ENCODE assay signal across 12 cellular contexts in genomic region chr2:237557633-237558015, GRCh38. TPM values are rescaled to one million over a fixed set of nuclear protein-coding genes. Genes with fewer than 3 reads are reported as not detected.
DNase-seq lines count a peak whose midpoint lies in the region; ATAC-seq and TF ChIP-seq lines count a peak whose summit lies in the region.
"Had no signal": no experiment of that assay in that cellular context is flagged by ENCODE, and none has a peak within 500 bp of the region (broad histone marks: within the 10 kb centered on the region; RNA-seq: fewer than 3 reads in every experiment).

No MANE protein-coding gene starts in this region.

- TF ChIP-seq CTCF in heart right ventricle (IDR thresholded peaks at IDR 0.05) (no peak), uterus (IDR thresholded peaks at IDR 0.05) (no peak)

- H3K4me3 ChIP-seq in heart right ventricle: no peak overlapping the region
- H3K4me3 ChIP-seq in uterus: no peak overlapping the region
- H3K4me3 ChIP-seq: GM23248, smooth muscle cell had no signal

- H3K27ac ChIP-seq in heart right ventricle (no peak overlapping the region), uterus (peak overlapping the region; percentile 49 to 77)
- H3K27ac ChIP-seq: GM23248 had no signal

- no peak for TF ChIP-seq POLR2A in uterus (IDR thresholded peaks at IDR 0.05)

- no peak for ATAC-seq in Right ventricle myocardium superior (ENCODE audit: poor library complexity)
- ATAC-seq in heart right ventricle: no peak
- peak; percentile 19 for ATAC-seq in HG02588 (IDR thresholded peaks at IDR 0.05; ENCODE audit: unreplicated experiment)
- peak; percentile 14 for ATAC-seq in HG03457 (IDR thresholded peaks at IDR 0.05; ENCODE audit: unreplicated experiment)
- no peak for ATAC-seq in GM19328 (IDR thresholded peaks at IDR 0.05; ENCODE audit: unreplicated experiment)
- ATAC-seq: natural killer cell had no signal

- peaks cover 0 to 21% (median 0%) of the 10 kb centered on the region in 9 donors for H3K36me3 ChIP-seq in heart right ventricle
- H3K36me3 ChIP-seq in uterus: no peaks in the 10 kb centered on the region

- H3K4me1 ChIP-seq in heart right ventricle: peaks cover 0 to 12% (median 9%) of the 10 kb centered on the region in 9 donors
- peaks cover 0 to 8% of the 10 kb centered on the region in 2 donors for H3K4me1 ChIP-seq in uterus

- WGBS in heart right ventricle, 2 donors: 75 to 77% methylated on average over 4 of the region's 4 CpGs

- no peaks in the 10 kb centered on the region for H3K27me3 ChIP-seq in heart right ventricle
- no peaks in the 10 kb centered on the region for H3K27me3 ChIP-seq in uterus

- DNase-seq in Right ventricle myocardium superior: peak; percentile 27
- DNase-seq in heart right ventricle: no peak
- DNase-seq in uterus: no peak
- no peak for DNase-seq in T-helper 9 cell
- no peak for DNase-seq in H4 (ENCODE audit: low spot score)
- DNase-seq: caudate nucleus, GM23248, natural killer cell had no signal

- intact Hi-C loops in Right ventricle myocardium superior (cut with DNase I): no loop called here
- intact Hi-C loops in heart right ventricle (cut with DNase I): no loop called here
- intact Hi-C loops in uterus (cut with DNase I; ENCODE audit: low total_unique reads): no loop called here

- peaks cover 0 to 21% (median 11%) of the 10 kb centered on the region in 11 donors for H3K9me3 ChIP-seq in heart right ventricle
- H3K9me3 ChIP-seq in uterus: peaks cover 0 to 5% of the 10 kb centered on the region in 2 donors

RNA-seq across cellular contexts. Expression of gene PRLH, which starts 8.8 kb away (rescaled TPM):
- not detected for total RNA-seq in Right ventricle myocardium superior
- total RNA-seq in heart right ventricle: not detected
- not detected for polyA plus RNA-seq in heart right ventricle
- not detected for total RNA-seq in uterus
- not detected in 2 replicates for total RNA-seq in H4 (2014; rRNA removed; shearing (Covaris generic))
- total RNA-seq: GM23248, natural killer cell, smooth muscle cell had no signal
- polyA plus RNA-seq: GM23248, smooth muscle cell had no signal

RNA-seq across cellular contexts. Expression of gene RAB17, which starts 32.9 kb away (rescaled TPM):
- total RNA-seq in Right ventricle myocardium superior (4.1 TPM), heart right ventricle (1 to 10 TPM; 1.9 to 6.9 (median 4.6) TPM), uterus (1 to 10 TPM in 3 of 4 donors, under 1 TPM in 1; 0.26 to 4.6 (median 4.0) TPM)
- 1 to 10 TPM; 4.8 to 7.6 TPM for polyA plus RNA-seq in heart right ventricle
- total RNA-seq in H4 (2014; rRNA removed; shearing (Covaris generic)): not detected in 2 replicates
- total RNA-seq: natural killer cell had no signal
- polyA plus RNA-seq: GM23248 had no signal

Comparison
In these comparisons a context has a peak if more than half of its experiments do, and no peak if none do; other contexts are left out.
1. ATAC-seq: peak in HG02588 (single experiment) and HG03457 (single experiment); none in Right ventricle myocardium superior (single experiment), heart right ventricle (0 of 8) and GM19328 (single experiment).
2. H3K27ac ChIP-seq: peak in uterus (2 of 2); none in heart right ventricle (0 of 10).